Comparison of ENCODE assay signal across 19 cellular contexts in genomic region chr7:64614812-64615211, GRCh38. TPM values are rescaled to one million over a fixed set of nuclear protein-coding genes. Genes with fewer than 3 reads are reported as not detected.
DNase-seq lines count a peak whose midpoint lies in the region; ATAC-seq and TF ChIP-seq lines count a peak whose summit lies in the region.
"Had no signal": no experiment of that assay in that cellular context is flagged by ENCODE, and none has a peak within 500 bp of the region (broad histone marks: within the 10 kb centered on the region; RNA-seq: fewer than 3 reads in every experiment).

No MANE protein-coding gene starts in this region.

- H3K4me3 ChIP-seq in PC-3 (ENCODE audit: low read length) = no peak overlapping the region
- no peak overlapping the region for H3K4me3 ChIP-seq in trophoblast cell (ENCODE audit: low read depth, low read length)
- H3K4me3 ChIP-seq: A549, GM23338 had no signal

- H3K9me3 Mint-ChIP-seq in activated CD4-positive, alpha-beta T cell treated with anti-CD3 and anti-CD28 coated beads for 36 hours (ENCODE audit: low read depth) = peaks cover 13% of the 10 kb centered on the region
- H3K9me3 Mint-ChIP-seq in activated T-helper 17 cell treated with anti-CD3 and anti-CD28 coated beads, Interleukin-2, amount 50 U/mL, for 72 hours = no peaks in the 10 kb centered on the region
- H3K9me3 Mint-ChIP-seq: CD4-positive, alpha-beta T cell had no signal

- WGBS in trophoblast cell (ENCODE audit: extremely low coverage, insufficient coverage, insufficient read length) = no CpG with 5 or more reads among the region's 3 CpGs

- no peak overlapping the region for H3K9ac ChIP-seq in PC-3 (ENCODE audit: low read length)
- H3K9ac ChIP-seq in trophoblast cell (ENCODE audit: low read length) = no peak overlapping the region

- H3F3A ChIP-seq in PC-3 (ENCODE audit: low read length, unreplicated experiment) = no peaks in the 10 kb centered on the region

- H3K4ac ChIP-seq in trophoblast cell (ENCODE audit: low read depth, low read length) = no peak overlapping the region

- no TSS peak for BruUV-seq in PC-3 (replicated peaks; lab: Mats Ljungman, UMichigan)

- H4K91ac ChIP-seq in trophoblast cell (ENCODE audit: low read depth, low read length) = no peak overlapping the region

- H2AFZ ChIP-seq in PC-3 (ENCODE audit: low read length) (no peak overlapping the region), trophoblast cell (ENCODE audit: insufficient read depth, low read length, poor library complexity) (no peak overlapping the region)
- H2AFZ ChIP-seq: GM23338 had no signal

- POLR2A ChIA-PET in activated CD4-positive, alpha-beta T cell treated with anti-CD3 and anti-CD28 coated beads for 36 hours (lab: Charles Lee) = no interaction called here
- POLR2A ChIA-PET in PC-3 (lab: Charles Lee; ENCODE audit: unreplicated experiment) = no interaction called here

- no peak overlapping the region for H2AK5ac ChIP-seq in trophoblast cell (ENCODE audit: low read length)

- H2BK5ac ChIP-seq in trophoblast cell (ENCODE audit: low read depth, low read length, poor library complexity) = no peak overlapping the region

- ATAC-seq in activated CD4-positive, alpha-beta T cell treated with anti-CD3 and anti-CD28 coated beads for 36 hours = peak; percentile 62
- ATAC-seq in PC-3 = no peak
- ATAC-seq in activated T-helper 17 cell treated with anti-CD3 and anti-CD28 coated beads, Interleukin-2, amount 50 U/mL, for 72 hours (replicated peaks) = peak; percentile 67
- no peak for ATAC-seq in GM18520 (IDR thresholded peaks at IDR 0.05; ENCODE audit: unreplicated experiment)
- ATAC-seq: A549, GM23338 had no signal

- H4K12ac ChIP-seq in trophoblast cell (ENCODE audit: low read depth, low read length) = no peak overlapping the region

- H3K27ac Mint-ChIP-seq in activated CD4-positive, alpha-beta T cell treated with anti-CD3 and anti-CD28 coated beads for 36 hours = no peak overlapping the region
- H3K27ac Mint-ChIP-seq in activated T-helper 17 cell treated with anti-CD3 and anti-CD28 coated beads, Interleukin-2, amount 50 U/mL, for 72 hours = no peak overlapping the region
- H3K27ac Mint-ChIP-seq: CD4-positive, alpha-beta T cell; GM23338 had no signal

- H3K36me3 ChIP-seq in PC-3 (ENCODE audit: low read depth, low read length) (no peaks in the 10 kb centered on the region; the same call in 1 of the 2 replicates), trophoblast cell (ENCODE audit: control insufficient read depth in 1 of 2, insufficient read depth in 2 of 2, low read length in 2 of 2) (no peaks in the 10 kb centered on the region)

- H3K79me1 ChIP-seq in trophoblast cell (ENCODE audit: low read length) = no peaks in the 10 kb centered on the region

- no peak overlapping the region for H3K14ac ChIP-seq in trophoblast cell (ENCODE audit: low read length)

- H3K9me3 ChIP-seq in PC-3 (ENCODE audit: low read length) (peaks cover 10% of the 10 kb centered on the region), trophoblast cell (ENCODE audit: insufficient read depth, low read depth, low read length) (peaks cover 32% of the 10 kb centered on the region)

- H3K4me2 ChIP-seq in PC-3 (ENCODE audit: low read length) (no peak overlapping the region), trophoblast cell (ENCODE audit: low read length) (no peak overlapping the region)
- H3K4me2 ChIP-seq: A549, GM23338 had no signal

- no peaks in the 10 kb centered on the region for H3K27me3 Mint-ChIP-seq in activated CD4-positive, alpha-beta T cell treated with anti-CD3 and anti-CD28 coated beads for 36 hours
- no peaks in the 10 kb centered on the region for H3K27me3 Mint-ChIP-seq in activated T-helper 17 cell treated with anti-CD3 and anti-CD28 coated beads, Interleukin-2, amount 50 U/mL, for 72 hours
- H3K27me3 Mint-ChIP-seq: CD4-positive, alpha-beta T cell had no signal

- no peak overlapping the region for H2BK12ac ChIP-seq in trophoblast cell (ENCODE audit: low read length)

- no peak overlapping the region for H3K23ac ChIP-seq in trophoblast cell (ENCODE audit: low read length)

- no peaks in the 10 kb centered on the region for H3K36me3 Mint-ChIP-seq in activated CD4-positive, alpha-beta T cell treated with anti-CD3 and anti-CD28 coated beads for 36 hours (ENCODE audit: low read depth)
- H3K36me3 Mint-ChIP-seq in activated T-helper 17 cell treated with anti-CD3 and anti-CD28 coated beads, Interleukin-2, amount 50 U/mL, for 72 hours (ENCODE audit: low read depth) = no peaks in the 10 kb centered on the region

- no peaks in the 10 kb centered on the region for H3K4me1 Mint-ChIP-seq in activated CD4-positive, alpha-beta T cell treated with anti-CD3 and anti-CD28 coated beads for 36 hours
- no peaks in the 10 kb centered on the region for H3K4me1 Mint-ChIP-seq in activated T-helper 17 cell treated with anti-CD3 and anti-CD28 coated beads, Interleukin-2, amount 50 U/mL, for 72 hours

- no peaks in the 10 kb centered on the region for H4K20me1 ChIP-seq in PC-3 (ENCODE audit: low read length)

- no peak overlapping the region for H3K4me3 Mint-ChIP-seq in activated CD4-positive, alpha-beta T cell treated with anti-CD3 and anti-CD28 coated beads for 36 hours
- H3K4me3 Mint-ChIP-seq in activated T-helper 17 cell treated with anti-CD3 and anti-CD28 coated beads, Interleukin-2, amount 50 U/mL, for 72 hours = no peak overlapping the region
- H3K4me3 Mint-ChIP-seq: CD4-positive, alpha-beta T cell; GM23338 had no signal

- intact Hi-C loops in activated CD4-positive, alpha-beta T cell treated with anti-CD3 and anti-CD28 coated beads for 36 hours (cut with DNase I, micrococcal nuclease) = no loop called here
- intact Hi-C loops in PC-3 (cut with micrococcal nuclease) = no loop called here

- H3K27me3 ChIP-seq in PC-3 (ENCODE audit: low read length) (no peaks in the 10 kb centered on the region), trophoblast cell (ENCODE audit: insufficient read depth, low read length) (no peaks in the 10 kb centered on the region)

- no peak overlapping the region for H2BK120ac ChIP-seq in trophoblast cell (ENCODE audit: insufficient read depth, low read length, poor library complexity)

- H3K18ac ChIP-seq in trophoblast cell (ENCODE audit: low read length) = no peak overlapping the region

- no peak for TF ChIP-seq CTCF in PC-3 (conservative IDR thresholded peaks at IDR 0.05; ENCODE audit: low read depth, low read length)

- CTCF ChIA-PET in activated CD4-positive, alpha-beta T cell treated with anti-CD3 and anti-CD28 coated beads for 36 hours (lab: Charles Lee) = interaction anchor here (0.7 kb wide), 1 partner anchor 86 kb away, joined by 4 read pairs; no protein-coding TSS in a partner anchor
- CTCF ChIA-PET in PC-3 (lab: Charles Lee) = no interaction called here

- no peaks in the 10 kb centered on the region for H3K9me2 ChIP-seq in PC-3 (replicated peaks; ENCODE audit: low read length)

- no peak overlapping the region for H4K8ac ChIP-seq in trophoblast cell (ENCODE audit: low read depth, low read length)

- no peaks in the 10 kb centered on the region for H3K4me1 ChIP-seq in PC-3 (ENCODE audit: insufficient read depth, low read length)
- no peaks in the 10 kb centered on the region for H3K4me1 ChIP-seq in trophoblast cell (ENCODE audit: control insufficient read depth in 1 of 2, insufficient read depth in 2 of 2, low read length in 2 of 2)
- H3K4me1 ChIP-seq: A549, Caco-2 had no signal

- DNase-seq in activated CD4-positive, alpha-beta T cell treated with anti-CD3 and anti-CD28 coated beads for 36 hours = no peak
- DNase-seq in activated CD4-positive, alpha-beta T cell treated with anti-CD3 and anti-CD28 coated beads, Interleukin-2, amount 50 U/mL, for 1 hour = no peak
- DNase-seq in PC-3 (peak; percentile 11), trophoblast cell (peak; percentile 49 to 53), NCI-H1105 (lab: John Stamatoyannopoulos, UW) (no peak)
- no peak for DNase-seq in stimulated activated CD8-positive, alpha-beta memory T cell treated with anti-CD3 and anti-CD28 coated beads, Interleukin-4, amount 100 ng/mL, for 48 hours
- DNase-seq: AML-193; Caco-2; CD4-positive, alpha-beta T cell; GDM1; HCEC 1CT; IMR-90 had no signal

- H3K79me2 ChIP-seq in PC-3 (ENCODE audit: low read length) = no peaks in the 10 kb centered on the region
- no peaks in the 10 kb centered on the region for H3K79me2 ChIP-seq in trophoblast cell (ENCODE audit: control insufficient read depth, insufficient read depth, low read length, poor library complexity)

- H3K27ac ChIP-seq in PC-3 (ENCODE audit: low read length) (no peak overlapping the region), trophoblast cell (ENCODE audit: low read depth, low read length) (no peak overlapping the region)
- H3K27ac ChIP-seq: 22Rv1, A549, C4-2B, HL-60 had no signal

RNA-seq across cellular contexts. Expression of gene ZNF107, which starts 51.1 kb away (rescaled TPM):
- total RNA-seq in activated CD4-positive, alpha-beta T cell treated with anti-CD3 and anti-CD28 coated beads for 36 hours = 10 to 100 TPM; 16.5 to 19.7 TPM
- 4.3 and 4.8 TPM in 2 replicates for total RNA-seq in PC-3 (2014; rRNA removed)
- 10 to 100 TPM; 16.0 to 23.4 TPM for total RNA-seq in activated T-helper 17 cell treated with anti-CD3 and anti-CD28 coated beads, Interleukin-2, amount 50 U/mL, for 72 hours
- polyA plus RNA-seq in trophoblast cell (2013) = 10.4 and 11.3 TPM in 2 replicates

RNA-seq across cellular contexts. Expression of gene ZNF680, which starts 51.9 kb away (rescaled TPM):
- total RNA-seq in activated CD4-positive, alpha-beta T cell treated with anti-CD3 and anti-CD28 coated beads for 36 hours = 10 to 100 TPM; 12.5 to 12.6 TPM
- total RNA-seq in PC-3 (2014; rRNA removed) = 4.3 and 8.8 TPM in 2 replicates
- total RNA-seq in activated T-helper 17 cell treated with anti-CD3 and anti-CD28 coated beads, Interleukin-2, amount 50 U/mL, for 72 hours = 10 to 100 TPM; 12.1 to 21.5 TPM
- polyA plus RNA-seq in trophoblast cell (2013) = 1.3 and 1.4 TPM in 2 replicates

Comparison
In these comparisons a context has a peak if more than half of its experiments do, and no peak if none do; other contexts are left out.
1. ATAC-seq: peak in activated CD4-positive, alpha-beta T cell treated with anti-CD3 and anti-CD28 coated beads for 36 hours (single experiment) and activated T-helper 17 cell treated with anti-CD3 and anti-CD28 coated beads, Interleukin-2, amount 50 U/mL, for 72 hours (single experiment); none in PC-3 (single experiment) and GM18520 (single experiment).
2. DNase-seq: peak in PC-3 (single experiment) and trophoblast cell (2 of 2); none in activated CD4-positive, alpha-beta T cell treated with anti-CD3 and anti-CD28 coated beads for 36 hours (single experiment), activated CD4-positive, alpha-beta T cell treated with anti-CD3 and anti-CD28 coated beads, Interleukin-2, amount 50 U/mL, for 1 hour (single experiment), stimulated activated CD8-positive, alpha-beta memory T cell treated with anti-CD3 and anti-CD28 coated beads, Interleukin-4, amount 100 ng/mL, for 48 hours (single experiment) and NCI-H1105 (single experiment).